ENCODE assay signal across 20 cellular contexts in genomic region chr1:22674410-22674749, GRCh38. TPM values are rescaled to one million over a fixed set of nuclear protein-coding genes. Genes with fewer than 3 reads are reported as not detected.
"Had no signal": no experiment of that assay in that cellular context is flagged by ENCODE, and none has a peak within 500 bp of the region (broad histone marks: within the 10 kb centered on the region; RNA-seq: fewer than 3 reads in every experiment).

No MANE protein-coding gene starts in this region.

- H3K4me3 ChIP-seq: body of pancreas, gastrocnemius medialis, heart right ventricle, left lung, psoas muscle, skin epidermis, suprapubic skin, transverse colon, vagina had no signal

- H3K27me3 ChIP-seq: body of pancreas had no signal

- H3K4me3 Mint-ChIP-seq: activated T-helper 1 cell treated with anti-CD3 and anti-CD28 coated beads, Interleukin-12 subunit alpha, Interleukin-12 subunit beta, Interleukin-2, Interleukin-4 antibody, amounts not matched to agents 30 ng/mL and 10 ng/mL and 1 ng/mL, durations not matched to agents 14 hours and 24 hours and 36 hours; stimulated activated naive CD8-positive, alpha-beta T cell treated with anti-CD3 and anti-CD28 coated beads, Interleukin-15, amount 100 ng/mL, for 72 hours; T-helper 17 cell had no signal

- DNase-seq: activated CD4-positive, alpha-beta T cell treated with anti-CD3 and anti-CD28 coated beads, Interleukin-2, amount 50 U/mL, for 4 hours; activated T-cell treated with anti-CD3 and anti-CD28 coated beads for 4 hours; central memory CD4-positive, alpha-beta T cell; cortex of kidney; gastrocnemius medialis; left lung; stimulated activated naive CD8-positive, alpha-beta T cell treated with anti-CD3 and anti-CD28 coated beads, Interleukin-15, amount 100 ng/mL, for 72 hours; T-helper 17 cell had no signal

- H3K9me3 ChIP-seq: body of pancreas, gastrocnemius medialis, heart right ventricle, left lung, psoas muscle, suprapubic skin, transverse colon, vagina had no signal

- H3K4me1 Mint-ChIP-seq: stimulated activated naive CD8-positive, alpha-beta T cell treated with anti-CD3 and anti-CD28 coated beads, Interleukin-15, amount 100 ng/mL, for 72 hours had no signal

- H3K36me3 ChIP-seq: gastrocnemius medialis, heart right ventricle, left lung, suprapubic skin, transverse colon, vagina, WERI-Rb-1 had no signal

- H3K27ac ChIP-seq: body of pancreas, gastrocnemius medialis, heart right ventricle, left lung, psoas muscle, skin epidermis, suprapubic skin, transverse colon, vagina, WERI-Rb-1 had no signal

- H3K4me1 ChIP-seq: body of pancreas, gastrocnemius medialis, heart right ventricle, left lung, psoas muscle, suprapubic skin, vagina had no signal

- H3K9me3 Mint-ChIP-seq: activated T-helper 1 cell treated with anti-CD3 and anti-CD28 coated beads, Interleukin-12 subunit alpha, Interleukin-12 subunit beta, Interleukin-2, Interleukin-4 antibody, amounts not matched to agents 30 ng/mL and 10 ng/mL and 1 ng/mL, durations not matched to agents 14 hours and 24 hours and 36 hours; stimulated activated naive CD8-positive, alpha-beta T cell treated with anti-CD3 and anti-CD28 coated beads, Interleukin-15, amount 100 ng/mL, for 72 hours had no signal

- ATAC-seq: body of pancreas, gastrocnemius medialis, psoas muscle, right cardiac atrium, T-helper 17 cell had no signal

- H3K27ac Mint-ChIP-seq: activated T-helper 1 cell treated with anti-CD3 and anti-CD28 coated beads, Interleukin-12 subunit alpha, Interleukin-12 subunit beta, Interleukin-2, Interleukin-4 antibody, amounts not matched to agents 30 ng/mL and 10 ng/mL and 1 ng/mL, durations not matched to agents 14 hours and 24 hours and 36 hours; stimulated activated naive CD8-positive, alpha-beta T cell treated with anti-CD3 and anti-CD28 coated beads, Interleukin-15, amount 100 ng/mL, for 72 hours; T-helper 17 cell had no signal

RNA-seq across cellular contexts. Expression of gene C1QB, which starts 21.3 kb away (rescaled TPM):
- total RNA-seq: activated T-helper 1 cell treated with anti-CD3 and anti-CD28 coated beads, Interleukin-12 subunit alpha, Interleukin-12 subunit beta, Interleukin-2, Interleukin-4 antibody, amounts not matched to agents 30 ng/mL and 10 ng/mL and 1 ng/mL, durations not matched to agents 14 hours and 24 hours and 36 hours; mammary epithelial cell; osteocyte; T-helper 17 cell had no signal
- polyA plus RNA-seq: mammary epithelial cell had no signal

RNA-seq across cellular contexts. Expression of gene C1QC, which starts 30.9 kb away (rescaled TPM):
- total RNA-seq: activated T-helper 1 cell treated with anti-CD3 and anti-CD28 coated beads, Interleukin-12 subunit alpha, Interleukin-12 subunit beta, Interleukin-2, Interleukin-4 antibody, amounts not matched to agents 30 ng/mL and 10 ng/mL and 1 ng/mL, durations not matched to agents 14 hours and 24 hours and 36 hours; mammary epithelial cell; osteocyte; T-helper 17 cell had no signal
- polyA plus RNA-seq: mammary epithelial cell had no signal

RNA-seq across cellular contexts. Expression of gene EPHB2, which starts 36.3 kb away (rescaled TPM):
- total RNA-seq: activated T-helper 1 cell treated with anti-CD3 and anti-CD28 coated beads, Interleukin-12 subunit alpha, Interleukin-12 subunit beta, Interleukin-2, Interleukin-4 antibody, amounts not matched to agents 30 ng/mL and 10 ng/mL and 1 ng/mL, durations not matched to agents 14 hours and 24 hours and 36 hours had no signal

RNA-seq across cellular contexts. Expression of gene C1QA, which starts 38.0 kb away (rescaled TPM):
- total RNA-seq: activated T-helper 1 cell treated with anti-CD3 and anti-CD28 coated beads, Interleukin-12 subunit alpha, Interleukin-12 subunit beta, Interleukin-2, Interleukin-4 antibody, amounts not matched to agents 30 ng/mL and 10 ng/mL and 1 ng/mL, durations not matched to agents 14 hours and 24 hours and 36 hours; mammary epithelial cell; osteocyte; T-helper 17 cell had no signal
- polyA plus RNA-seq: mammary epithelial cell had no signal
